Comparison of ENCODE assay signal across 17 cellular contexts in genomic region chr1:30982431-30982830, GRCh38.
A peak's percentile ranks its signal among the peaks of the same experiment; 100 is the strongest.
DNase-seq lines count a peak whose midpoint lies in the region; ATAC-seq lines count a peak whose summit lies in the region.
"Had no signal": no experiment of that assay in that cellular context is flagged by ENCODE, and none has a peak within 500 bp of the region (broad histone marks: within the 10 kb centered on the region; RNA-seq: fewer than 3 reads in every experiment).

No MANE protein-coding gene starts in this region.

- no peak for DNase-seq in activated CD4-positive, alpha-beta memory T cell treated with anti-CD3 and anti-CD28 coated beads for 36 hours
- DNase-seq in activated CD4-positive, alpha-beta memory T cell treated with anti-CD3 and anti-CD28 coated beads, Interleukin-2, amount 10 ng/mL, durations not matched to agents 7 days and 5 days, result no peak
- DNase-seq in SK-N-DZ (ENCODE audit: low spot score) (peak; percentile 57), memory B cell (ENCODE audit: low spot score in 2 of 2) (no peak), iPS-NIHi11 (ENCODE audit: low spot score) (no peak), NCI-H2029 treated with DMSO at 0.1 percent for 48 hours (lab: John Stamatoyannopoulos, UW) (no peak), foreskin melanocyte (no peak)
- DNase-seq in stimulated activated naive B cell treated with anti-CD40 and anti-IgM and Interleukin-4, amounts not matched to agents 10 μg/mL and 1 μg/mL and 100 μg/mL, for 72 hours, result no peak
- DNase-seq: activated CD4-positive, alpha-beta T cell treated with anti-CD3 and anti-CD28 coated beads, Interleukin-2, amount 10 ng/mL, durations not matched to agents 24 days and 14 days; activated naive CD8-positive, alpha-beta T cell treated with anti-CD3 and anti-CD28 coated beads, Interleukin-2, amount 10 ng/mL, durations not matched to agents 7 days and 5 days; DMS53; dorsolateral prefrontal cortex; left colon; NCI-H1436; occipital lobe; stimulated activated CD4-positive, alpha-beta T cell treated with anti-CD3 and anti-CD28 coated beads, Interleukin-1b, Interleukin-23, amount 100 ng/mL, for 48 hours had no signal

- POLR2A ChIA-PET in activated CD4-positive, alpha-beta memory T cell treated with anti-CD3 and anti-CD28 coated beads for 36 hours (lab: Charles Lee), result no interaction called here
- POLR2A ChIA-PET in activated CD4-positive, alpha-beta memory T cell treated with anti-CD3 and anti-CD28 coated beads, Interleukin-2, amount 10 ng/mL, durations not matched to agents 7 days and 5 days (lab: Charles Lee), result no interaction called here

- H3K4me3 Mint-ChIP-seq in activated CD4-positive, alpha-beta memory T cell treated with anti-CD3 and anti-CD28 coated beads for 36 hours, result no peak overlapping the region
- no peak overlapping the region for H3K4me3 Mint-ChIP-seq in activated CD4-positive, alpha-beta memory T cell treated with anti-CD3 and anti-CD28 coated beads, Interleukin-2, amount 10 ng/mL, durations not matched to agents 7 days and 5 days
- H3K4me3 Mint-ChIP-seq in memory B cell, result no peak overlapping the region
- H3K4me3 Mint-ChIP-seq in stimulated activated naive B cell treated with anti-CD40 and anti-IgM and Interleukin-4, amounts not matched to agents 10 μg/mL and 1 μg/mL and 100 μg/mL, for 72 hours, result peak overlapping the region in 1 of 2 donors; percentile 37
- H3K4me3 Mint-ChIP-seq: activated CD4-positive, alpha-beta T cell treated with anti-CD3 and anti-CD28 coated beads, Interleukin-2, amount 10 ng/mL, durations not matched to agents 24 days and 14 days; activated naive CD8-positive, alpha-beta T cell treated with anti-CD3 and anti-CD28 coated beads, Interleukin-2, amount 10 ng/mL, durations not matched to agents 7 days and 5 days had no signal

- H3K4me1 Mint-ChIP-seq in activated CD4-positive, alpha-beta memory T cell treated with anti-CD3 and anti-CD28 coated beads for 36 hours (ENCODE audit: low read depth), result peaks cover 54% of the 10 kb centered on the region
- peaks cover 32% of the 10 kb centered on the region for H3K4me1 Mint-ChIP-seq in activated CD4-positive, alpha-beta memory T cell treated with anti-CD3 and anti-CD28 coated beads, Interleukin-2, amount 10 ng/mL, durations not matched to agents 7 days and 5 days
- H3K4me1 Mint-ChIP-seq in memory B cell, result peaks cover 7% of the 10 kb centered on the region
- peaks cover 22 to 66% of the 10 kb centered on the region in 2 donors for H3K4me1 Mint-ChIP-seq in stimulated activated naive B cell treated with anti-CD40 and anti-IgM and Interleukin-4, amounts not matched to agents 10 μg/mL and 1 μg/mL and 100 μg/mL, for 72 hours

- no peak for ATAC-seq in memory B cell (ENCODE audit: low read depth)
- ATAC-seq in stimulated activated naive B cell treated with anti-CD40 and anti-IgM and Interleukin-4, amounts not matched to agents 10 μg/mL and 1 μg/mL and 100 μg/mL, for 72 hours (replicated peaks), result no peak
- ATAC-seq: left colon, Panc1 had no signal

- intact Hi-C loops in activated CD4-positive, alpha-beta memory T cell treated with anti-CD3 and anti-CD28 coated beads for 36 hours (cut with micrococcal nuclease), result no loop called here

- no peaks in the 10 kb centered on the region for H3K27me3 Mint-ChIP-seq in activated CD4-positive, alpha-beta memory T cell treated with anti-CD3 and anti-CD28 coated beads for 36 hours
- no peaks in the 10 kb centered on the region for H3K27me3 Mint-ChIP-seq in activated CD4-positive, alpha-beta memory T cell treated with anti-CD3 and anti-CD28 coated beads, Interleukin-2, amount 10 ng/mL, durations not matched to agents 7 days and 5 days
- H3K27me3 Mint-ChIP-seq in memory B cell, result no peaks in the 10 kb centered on the region
- no peaks in the 10 kb centered on the region for H3K27me3 Mint-ChIP-seq in stimulated activated naive B cell treated with anti-CD40 and anti-IgM and Interleukin-4, amounts not matched to agents 10 μg/mL and 1 μg/mL and 100 μg/mL, for 72 hours
- H3K27me3 Mint-ChIP-seq: activated CD4-positive, alpha-beta T cell treated with anti-CD3 and anti-CD28 coated beads, Interleukin-2, amount 10 ng/mL, durations not matched to agents 24 days and 14 days; activated naive CD8-positive, alpha-beta T cell treated with anti-CD3 and anti-CD28 coated beads, Interleukin-2, amount 10 ng/mL, durations not matched to agents 7 days and 5 days had no signal

- no peaks in the 10 kb centered on the region for H3K9me3 Mint-ChIP-seq in activated CD4-positive, alpha-beta memory T cell treated with anti-CD3 and anti-CD28 coated beads for 36 hours
- no peaks in the 10 kb centered on the region for H3K9me3 Mint-ChIP-seq in activated CD4-positive, alpha-beta memory T cell treated with anti-CD3 and anti-CD28 coated beads, Interleukin-2, amount 10 ng/mL, durations not matched to agents 7 days and 5 days
- no peaks in the 10 kb centered on the region for H3K9me3 Mint-ChIP-seq in memory B cell
- H3K9me3 Mint-ChIP-seq in stimulated activated naive B cell treated with anti-CD40 and anti-IgM and Interleukin-4, amounts not matched to agents 10 μg/mL and 1 μg/mL and 100 μg/mL, for 72 hours, result no peaks in the 10 kb centered on the region
- H3K9me3 Mint-ChIP-seq: activated CD4-positive, alpha-beta T cell treated with anti-CD3 and anti-CD28 coated beads, Interleukin-2, amount 10 ng/mL, durations not matched to agents 24 days and 14 days; activated naive CD8-positive, alpha-beta T cell treated with anti-CD3 and anti-CD28 coated beads, Interleukin-2, amount 10 ng/mL, durations not matched to agents 7 days and 5 days had no signal

- peaks cover 38% of the 10 kb centered on the region for H3K36me3 Mint-ChIP-seq in activated CD4-positive, alpha-beta memory T cell treated with anti-CD3 and anti-CD28 coated beads for 36 hours
- H3K36me3 Mint-ChIP-seq in activated CD4-positive, alpha-beta memory T cell treated with anti-CD3 and anti-CD28 coated beads, Interleukin-2, amount 10 ng/mL, durations not matched to agents 7 days and 5 days (ENCODE audit: low read depth), result peaks cover 61% of the 10 kb centered on the region
- peaks cover 25% of the 10 kb centered on the region for H3K36me3 Mint-ChIP-seq in memory B cell
- H3K36me3 Mint-ChIP-seq in stimulated activated naive B cell treated with anti-CD40 and anti-IgM and Interleukin-4, amounts not matched to agents 10 μg/mL and 1 μg/mL and 100 μg/mL, for 72 hours, result peaks cover 35 to 49% of the 10 kb centered on the region in 2 donors

- peak overlapping the region; percentile 31 for H3K27ac Mint-ChIP-seq in activated CD4-positive, alpha-beta memory T cell treated with anti-CD3 and anti-CD28 coated beads for 36 hours
- no peak overlapping the region for H3K27ac Mint-ChIP-seq in activated CD4-positive, alpha-beta memory T cell treated with anti-CD3 and anti-CD28 coated beads, Interleukin-2, amount 10 ng/mL, durations not matched to agents 7 days and 5 days
- H3K27ac Mint-ChIP-seq in memory B cell, result peak overlapping the region; percentile 81
- peak overlapping the region; percentile 77 for H3K27ac Mint-ChIP-seq in stimulated activated naive B cell treated with anti-CD40 and anti-IgM and Interleukin-4, amounts not matched to agents 10 μg/mL and 1 μg/mL and 100 μg/mL, for 72 hours
- H3K27ac Mint-ChIP-seq: activated CD4-positive, alpha-beta T cell treated with anti-CD3 and anti-CD28 coated beads, Interleukin-2, amount 10 ng/mL, durations not matched to agents 24 days and 14 days; activated naive CD8-positive, alpha-beta T cell treated with anti-CD3 and anti-CD28 coated beads, Interleukin-2, amount 10 ng/mL, durations not matched to agents 7 days and 5 days had no signal

- CTCF ChIA-PET in activated CD4-positive, alpha-beta memory T cell treated with anti-CD3 and anti-CD28 coated beads for 36 hours (lab: Charles Lee), result no interaction called here
- CTCF ChIA-PET in activated CD4-positive, alpha-beta memory T cell treated with anti-CD3 and anti-CD28 coated beads, Interleukin-2, amount 10 ng/mL, durations not matched to agents 7 days and 5 days (lab: Charles Lee), result no interaction called here
